In the genomic region with DNA sequence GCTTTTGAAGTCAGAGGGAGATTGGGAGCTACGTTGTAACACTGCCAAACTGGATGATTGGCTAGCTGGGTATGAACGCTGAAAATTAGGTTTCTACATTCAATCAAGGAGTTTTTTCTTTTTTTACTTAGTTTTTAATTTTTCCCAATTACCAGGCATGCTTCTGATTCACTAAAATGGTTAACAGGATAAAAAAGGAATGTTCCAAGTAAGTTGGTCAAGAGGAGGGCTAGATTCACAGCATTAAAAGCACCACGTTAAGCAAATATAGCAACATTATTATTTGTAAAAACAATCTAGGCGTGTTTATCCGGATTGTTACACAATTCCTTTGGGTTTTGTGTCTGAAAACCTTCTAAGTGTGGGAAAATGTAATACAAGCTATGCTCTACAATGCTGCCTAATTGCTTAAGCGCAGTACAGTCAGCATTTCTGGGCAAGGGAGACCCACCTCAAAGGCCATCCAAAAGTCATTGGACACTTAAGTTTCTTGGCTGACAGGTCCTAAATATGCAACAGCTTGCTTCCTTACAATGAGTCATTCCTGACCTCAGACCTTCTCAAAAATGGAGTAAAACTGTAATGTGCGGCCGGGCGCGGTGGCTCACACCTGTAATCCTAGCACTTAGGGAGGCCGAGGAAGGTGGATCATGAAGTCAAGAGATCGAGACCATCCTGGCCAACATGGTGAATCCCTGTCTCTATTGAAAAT, we compare ENCODE assay signal across 8 cellular contexts. TPM values are rescaled to one million over a fixed set of nuclear protein-coding genes. Genes with fewer than 3 reads are reported as not detected.
DNase-seq lines count a peak whose midpoint lies in the region; ATAC-seq and TF ChIP-seq lines count a peak whose summit lies in the region.

No MANE protein-coding gene starts in this region.

- H3K9me2 ChIP-seq in GM23248 (ENCODE audit: insufficient read depth), result no peaks in the 10 kb centered on the region

- no peak overlapping the region for H4K8ac ChIP-seq in mesendoderm (ENCODE audit: low read depth, low read length)

- H3K4me2 ChIP-seq in GM23248 (ENCODE audit: unreplicated experiment) (peak overlapping the region; percentile 93), mesendoderm (ENCODE audit: low read length) (peak overlapping the region; percentile 87)

- H3K27ac ChIP-seq in GM23248 (peak overlapping the region; percentile 93), mesendoderm (ENCODE audit: low read depth, low read length) (peak overlapping the region; percentile 48), upper lobe of right lung (peak overlapping the region; percentile 87)

- peak overlapping the region; percentile 100 for H3K9ac ChIP-seq in GM23248
- H3K9ac ChIP-seq in mesendoderm (ENCODE audit: low read length), result peak overlapping the region; percentile 99

- H2BK120ac ChIP-seq in mesendoderm (ENCODE audit: low read depth, low read length), result no peak overlapping the region

- H3K4ac ChIP-seq in mesendoderm (ENCODE audit: low read depth, low read length), result no peak overlapping the region

- H3K4me3 ChIP-seq in GM23248, result peak overlapping the region; percentile 99
- H3K4me3 ChIP-seq in choroid plexus epithelial cell (ENCODE audit: low read depth, low read length), result peak overlapping the region; percentile 96
- H3K4me3 ChIP-seq in mesendoderm (ENCODE audit: low read length), result peak overlapping the region; percentile 95
- peak overlapping the region; percentile 88 for H3K4me3 ChIP-seq in upper lobe of right lung

- H4K5ac ChIP-seq in mesendoderm (ENCODE audit: low read length), result no peak overlapping the region

- H3K79me2 ChIP-seq in GM23248 (ENCODE audit: insufficient read depth) (peaks cover 55% of the 10 kb centered on the region), mesendoderm (ENCODE audit: control insufficient read depth, insufficient read depth, low read length) (peaks cover 30% of the 10 kb centered on the region)

- H3K9me3 ChIP-seq in GM23248 (ENCODE audit: low read depth) (no peaks in the 10 kb centered on the region), upper lobe of right lung (no peaks in the 10 kb centered on the region)

- peak overlapping the region; percentile 87 for H3K56ac ChIP-seq in mesendoderm (ENCODE audit: low read length)

- H4K20me1 ChIP-seq in GM23248 (ENCODE audit: insufficient read depth), result no peaks in the 10 kb centered on the region; the same call in 1 of the 2 replicates

- H3F3A ChIP-seq in GM23248 (ENCODE audit: insufficient read depth), result peaks cover 74% of the 10 kb centered on the region

- no peak overlapping the region for H2AFZ ChIP-seq in GM23248

- H3K79me1 ChIP-seq in mesendoderm (ENCODE audit: low read length), result peaks cover 3% of the 10 kb centered on the region

- no peak overlapping the region for H2BK15ac ChIP-seq in mesendoderm (replicated peaks; ENCODE audit: low read depth)

- H3K18ac ChIP-seq in mesendoderm (ENCODE audit: low read length), result no peak overlapping the region

- H3K4me1 ChIP-seq in GM23248 (ENCODE audit: insufficient read depth) (peaks cover 41% of the 10 kb centered on the region), mesendoderm (ENCODE audit: control insufficient read depth, low read depth, low read length) (peaks cover 2% of the 10 kb centered on the region), upper lobe of right lung (peaks cover 32% of the 10 kb centered on the region)

- peaks cover 37% of the 10 kb centered on the region for H3K36me3 ChIP-seq in GM23248 (ENCODE audit: low read depth)
- peaks cover 17% of the 10 kb centered on the region for H3K36me3 ChIP-seq in mesendoderm (ENCODE audit: control insufficient read depth, insufficient read depth, low read length)
- peaks cover 39% of the 10 kb centered on the region for H3K36me3 ChIP-seq in upper lobe of right lung

- ATAC-seq in upper lobe of right lung (no peak), HG02678 (IDR thresholded peaks at IDR 0.05; ENCODE audit: unreplicated experiment) (no peak), HG03521 (IDR thresholded peaks at IDR 0.05; ENCODE audit: unreplicated experiment) (no peak)

- in situ Hi-C loops in GM23248 (cut with MboI), result no loop called here

- H2AK5ac ChIP-seq in mesendoderm (ENCODE audit: low read length), result no peak overlapping the region

- H3K27me3 ChIP-seq in GM23248 (replicated peaks; ENCODE audit: insufficient read depth), result no peaks in the 10 kb centered on the region
- no peaks in the 10 kb centered on the region for H3K27me3 ChIP-seq in mesendoderm (ENCODE audit: insufficient read depth, low read length, poor library complexity)
- no peaks in the 10 kb centered on the region for H3K27me3 ChIP-seq in upper lobe of right lung

- 11 to 14% methylated on average over 12 of the region's 12 CpGs for WGBS in GM23248 (ENCODE audit: low coverage in 1 of 2, low lambda C conversion rate in 2 of 2, missing lambda C conversion rate in 2 of 2), 2 experiments
- no CpG with 5 or more reads among the region's 12 CpGs for WGBS in mesendoderm (ENCODE audit: extremely low coverage, insufficient coverage, low lambda C conversion rate)

- H2BK5ac ChIP-seq in mesendoderm (ENCODE audit: low read length), result no peak overlapping the region

- peak; percentile 92 for DNase-seq in GM23248
- peak; percentile 37 for DNase-seq in RPMI8226
- DNase-seq in choroid plexus epithelial cell (ENCODE audit: low read depth), result peak; percentile 96
- DNase-seq in mesendoderm, result no peak
- DNase-seq in upper lobe of right lung, result no peak
- DNase-seq in amygdala (lab: John Stamatoyannopoulos, UW), result no peak

- H3K23ac ChIP-seq in mesendoderm (ENCODE audit: low read length), result no peak overlapping the region

- TF ChIP-seq CTCF in choroid plexus epithelial cell (conservative IDR thresholded peaks at IDR 0.05; ENCODE audit: low read depth, low read length) (no peak), upper lobe of right lung (IDR thresholded peaks at IDR 0.05) (no peak)

- intact Hi-C loops in upper lobe of right lung (cut with DNase I), result no loop called here

RNA-seq across cellular contexts. Expression of a gene that starts 1.2 kb away (rescaled TPM):
- total RNA-seq in GM23248 (2014; rRNA removed; shearing (Covaris generic)), result 4,120 and 4,786 TPM in 2 replicates
- 1,272 and 1,276 TPM in 2 replicates for polyA plus RNA-seq in GM23248 (2016; fragmentation: Nextera tagmentation; extraction: Ambion mirVana)
- 3,852 TPM for polyA plus RNA-seq in mesendoderm (2013, experiment 1 of 2)
- polyA plus RNA-seq in mesendoderm (2013, experiment 2 of 2), result 3,764 TPM
- 1,192 TPM for total RNA-seq in upper lobe of right lung

RNA-seq across cellular contexts. Expression of a gene that starts 5.2 kb away (rescaled TPM):
- 74.8 and 79.7 TPM in 2 replicates for total RNA-seq in GM23248 (2014; rRNA removed; shearing (Covaris generic))
- polyA plus RNA-seq in GM23248 (2016; fragmentation: Nextera tagmentation; extraction: Ambion mirVana), result 24.2 and 24.5 TPM in 2 replicates
- 33.6 TPM for polyA plus RNA-seq in mesendoderm (2013, experiment 1 of 2)
- 32.3 TPM for polyA plus RNA-seq in mesendoderm (2013, experiment 2 of 2)
- 77.2 TPM for total RNA-seq in upper lobe of right lung

Comparison
In these comparisons a context has a peak if more than half of its experiments do, and no peak if none do; other contexts are left out.
1. DNase-seq: peak in GM23248 (single experiment), RPMI8226 (single experiment) and choroid plexus epithelial cell (single experiment); none in mesendoderm (single experiment), upper lobe of right lung (single experiment) and amygdala (0 of 56).
2. Peak in every context shown above with its lines, with median percentiles within 50 percentile points of each other: H3K27ac ChIP-seq and H3K4me3 ChIP-seq.